9 cellular contexts compared by ENCODE assay signal in the genomic region with DNA sequence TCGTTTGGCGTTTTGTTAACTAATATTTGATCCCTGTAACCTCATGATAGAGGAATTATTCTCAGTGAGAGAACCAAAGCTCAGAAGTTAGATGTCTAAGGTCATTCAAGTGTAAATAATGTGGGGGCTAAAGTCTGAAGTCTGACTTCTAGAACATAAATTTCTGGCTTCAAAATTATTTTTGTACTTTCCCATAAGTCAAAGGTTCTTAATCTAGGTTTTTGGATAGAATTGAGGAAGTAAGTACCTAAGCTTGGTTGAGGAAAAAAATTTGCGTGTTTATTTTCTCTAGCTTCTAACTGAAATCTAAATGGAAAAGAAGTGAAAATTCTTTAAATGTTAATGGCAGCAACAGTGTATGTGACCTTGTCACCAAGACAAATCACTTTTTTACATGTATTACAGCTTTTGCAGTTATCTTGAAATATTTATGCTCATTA. TPM values are rescaled to one million over a fixed set of nuclear protein-coding genes. Genes with fewer than 3 reads are reported as not detected.
DNase-seq lines count a peak whose midpoint lies in the region; ATAC-seq and TF ChIP-seq lines count a peak whose summit lies in the region.
"Had no signal": no experiment of that assay in that cellular context is flagged by ENCODE, and none has a peak within 500 bp of the region (broad histone marks: within the 10 kb centered on the region; RNA-seq: fewer than 3 reads in every experiment).

No MANE protein-coding gene starts in this region.

- 40% methylated on average over 3 of the region's 3 CpGs for WGBS in right cardiac atrium
- WGBS in stomach, 5 donors, result 12 to 25% (median 21%) methylated on average over 3 of the region's 3 CpGs

- H3K36me3 ChIP-seq in stomach, result no peaks in the 10 kb centered on the region

- H3K4me3 Mint-ChIP-seq in activated CD4-positive, alpha-beta T cell treated with anti-CD3 and anti-CD28 coated beads for 36 hours, result peak overlapping the region; percentile 93

- H3K27ac Mint-ChIP-seq in activated CD4-positive, alpha-beta T cell treated with anti-CD3 and anti-CD28 coated beads for 36 hours, result peak overlapping the region; percentile 32

- H3K4me1 Mint-ChIP-seq in activated CD4-positive, alpha-beta T cell treated with anti-CD3 and anti-CD28 coated beads for 36 hours, result peaks cover 16% of the 10 kb centered on the region

- ATAC-seq in activated CD4-positive, alpha-beta T cell treated with anti-CD3 and anti-CD28 coated beads for 36 hours, result no peak
- ATAC-seq in right cardiac atrium, result no peak
- ATAC-seq in HG03571 (IDR thresholded peaks at IDR 0.05; ENCODE audit: unreplicated experiment), result no peak

- no peak for TF ChIP-seq EP300 in stomach (IDR thresholded peaks at IDR 0.05)

- TF ChIP-seq POLR2A in stomach (IDR thresholded peaks at IDR 0.05), result no peak

- peaks cover 19% of the 10 kb centered on the region for H3K36me3 Mint-ChIP-seq in activated CD4-positive, alpha-beta T cell treated with anti-CD3 and anti-CD28 coated beads for 36 hours (ENCODE audit: low read depth)

- H3K4me1 ChIP-seq in right cardiac atrium (ENCODE audit: control insufficient read depth, insufficient read depth, low read length) (peaks cover 4% of the 10 kb centered on the region), stomach (peaks cover 33 to 65% (median 50%) of the 10 kb centered on the region in 4 donors)

- no peaks in the 10 kb centered on the region for H3K27me3 ChIP-seq in right cardiac atrium (ENCODE audit: control insufficient read depth, insufficient read depth)
- H3K27me3 ChIP-seq in stomach, result no peaks in the 10 kb centered on the region

- CTCF ChIA-PET in activated CD4-positive, alpha-beta T cell treated with anti-CD3 and anti-CD28 coated beads for 36 hours (lab: Charles Lee), result interaction anchor here (0.6 kb wide), 1 partner anchor 56 kb away, joined by 6 read pairs; no protein-coding TSS in a partner anchor

- no peaks in the 10 kb centered on the region for H3K27me3 Mint-ChIP-seq in activated CD4-positive, alpha-beta T cell treated with anti-CD3 and anti-CD28 coated beads for 36 hours

- DNase-seq in activated CD4-positive, alpha-beta T cell treated with anti-CD3 and anti-CD28 coated beads for 36 hours, result no peak
- no peak for DNase-seq in activated CD4-positive, alpha-beta T cell treated with anti-CD3 and anti-CD28 coated beads, Interleukin-2, amount 50 U/mL, for 4 hours
- DNase-seq in right cardiac atrium (no peak), stomach (no peak)
- no peak for DNase-seq in stimulated activated CD4-positive, alpha-beta T cell treated with anti-CD3 and anti-CD28 coated beads, Interleukin-2, amount 100 ng/mL, for 24 hours
- no peak for DNase-seq in stimulated activated naive CD4-positive, alpha-beta T cell (lab: John Stamatoyannopoulos, UW)

- intact Hi-C loops in activated CD4-positive, alpha-beta T cell treated with anti-CD3 and anti-CD28 coated beads for 36 hours (cut with DNase I, micrococcal nuclease), result loop anchor here in 1 of 2 experiments (5.0 kb wide), 1 partner anchor 769 kb away; a partner anchor contains a TSS
- intact Hi-C loops in right cardiac atrium (cut with DNase I) (no loop called here), stomach (cut with DNase I; ENCODE audit: low total_unique reads) (no loop called here)

- H3K27ac ChIP-seq in right cardiac atrium (ENCODE audit: low read length) (no peak overlapping the region), stomach (peak overlapping the region in 4 of 5 donors; percentile 93 to 96 (median 94))

- peak overlapping the region; percentile 94 for H3K4me3 ChIP-seq in WI38 (ENCODE audit: low read depth, low read length)
- peak overlapping the region; percentile 79 for H3K4me3 ChIP-seq in right cardiac atrium (ENCODE audit: low read length)
- peak overlapping the region; percentile 80 to 89 (median 83) for H3K4me3 ChIP-seq in stomach

- POLR2A ChIA-PET in activated CD4-positive, alpha-beta T cell treated with anti-CD3 and anti-CD28 coated beads for 36 hours (lab: Charles Lee), result no interaction called here

- H3K9me3 ChIP-seq in right cardiac atrium (ENCODE audit: control insufficient read depth, low read length) (no peaks in the 10 kb centered on the region), stomach (no peaks in the 10 kb centered on the region)

- TF ChIP-seq CTCF in WI38 (IDR thresholded peaks at IDR 0.05; ENCODE audit: low read depth, low read length) (no peak), stomach (IDR thresholded peaks at IDR 0.05) (no peak)

- H3K9me3 Mint-ChIP-seq in activated CD4-positive, alpha-beta T cell treated with anti-CD3 and anti-CD28 coated beads for 36 hours (ENCODE audit: low read depth), result no peaks in the 10 kb centered on the region

RNA-seq across cellular contexts. Expression of a gene that starts 2.3 kb away (rescaled TPM):
- total RNA-seq in activated CD4-positive, alpha-beta T cell treated with anti-CD3 and anti-CD28 coated beads for 36 hours, result 10 to 100 TPM; 66.3 to 72.4 TPM
- total RNA-seq in right cardiac atrium, result 10 to 100 TPM; 54.5 to 75.4 (median 62.7) TPM
- polyA plus RNA-seq in right cardiac atrium, result 12.3 TPM
- total RNA-seq in stomach, result 10 to 100 TPM in 4 of 5 donors, 1 to 10 TPM in 1; 5.8 to 89.6 (median 50.4) TPM
- polyA plus RNA-seq in stomach, result 1 to 10 TPM; 6.5 to 9.3 (median 8.4) TPM

RNA-seq across cellular contexts. Expression of a gene that starts 6.6 kb away (rescaled TPM):
- not detected for total RNA-seq in activated CD4-positive, alpha-beta T cell treated with anti-CD3 and anti-CD28 coated beads for 36 hours
- total RNA-seq in right cardiac atrium (not detected), stomach (under 1 TPM in 1 of 5 donors, not detected in 4; 0.58 TPM)
- polyA plus RNA-seq in right cardiac atrium (0.02 TPM), stomach (not detected)
- total RNA-seq: pulmonary artery endothelial cell had no signal
